8 cellular contexts compared by ENCODE assay signal in genomic region chr2:120680136-120680761, GRCh38. TPM values are rescaled to one million over a fixed set of nuclear protein-coding genes. Genes with fewer than 3 reads are reported as not detected.
DNase-seq lines count a peak whose midpoint lies in the region; ATAC-seq and TF ChIP-seq lines count a peak whose summit lies in the region.

No MANE protein-coding gene starts in this region.

- no peaks in the 10 kb centered on the region for H3K9me3 ChIP-seq in liver (ENCODE audit: control insufficient read depth in 4 of 4, low read length in 3 of 4)

- H3K27me3 Mint-ChIP-seq in chondrocyte (ENCODE audit: low read depth): peaks cover 20% of the 10 kb centered on the region

- H3K4me3 ChIP-seq in liver (ENCODE audit: low read depth in 1 of 3, low read length in 3 of 3): no peak overlapping the region

- H3K27ac Mint-ChIP-seq in chondrocyte (ENCODE audit: unreplicated experiment): no peak overlapping the region

- no peak overlapping the region for H3K4me3 Mint-ChIP-seq in chondrocyte (ENCODE audit: unreplicated experiment)

- ATAC-seq in HG03103 (IDR thresholded peaks at IDR 0.05; ENCODE audit: low read depth, unreplicated experiment) (peak; percentile 62), HG02588 (IDR thresholded peaks at IDR 0.05; ENCODE audit: unreplicated experiment) (no peak)

- peaks cover 22% of the 10 kb centered on the region for H3K4me1 Mint-ChIP-seq in chondrocyte (ENCODE audit: low read depth)

- DNase-seq in GM10266 (ENCODE audit: extremely low spot score) (peak; percentile 76), NCI-H345 treated with DMSO at 0.1 percent for 48 hours (lab: John Stamatoyannopoulos, UW; ENCODE audit: unreplicated experiment) (peak; percentile 55), chondrocyte (ENCODE audit: low spot score) (no peak)
- DNase-seq in activated CD4-positive, alpha-beta T cell treated with anti-CD3 and anti-CD28 coated beads for 24 hours (ENCODE audit: low read depth in 2 of 2): peak; percentile 67 to 74
- DNase-seq in stimulated activated CD4-positive, alpha-beta T cell treated with anti-CD3 and anti-CD28 coated beads, Interleukin-4, amount 100 ng/mL, for 24 hours: peak; percentile 76

- no peak overlapping the region for H3K27ac ChIP-seq in liver (ENCODE audit: low read depth in 1 of 2, low read length in 2 of 2)

- H3K9me3 Mint-ChIP-seq in chondrocyte (ENCODE audit: low read depth): no peaks in the 10 kb centered on the region

- WGBS in liver: 21% methylated on average over 15 of the region's 18 CpGs

- H3K4me1 ChIP-seq in liver (ENCODE audit: control insufficient read depth in 4 of 4, insufficient read depth in 4 of 4, low read length in 3 of 4): peaks cover 0 to 4% (median 3%) of the 10 kb centered on the region in 4 donors

- peak; percentile 74 for TF ChIP-seq CTCF in GM10266 (IDR thresholded peaks at IDR 0.05; ENCODE audit: control insufficient read depth, insufficient read depth, low read depth, missing control alignments)
- peak; percentile 76 for TF ChIP-seq CTCF in chondrocyte (IDR thresholded peaks at IDR 0.05)
- TF ChIP-seq CTCF in liver (IDR thresholded peaks at IDR 0.05; ENCODE audit: low read depth, low read length, missing input control): peak; percentile 79

- H3K9ac ChIP-seq in liver (ENCODE audit: low read depth in 1 of 2, low read length in 2 of 2): no peak overlapping the region

- H3K36me3 Mint-ChIP-seq in chondrocyte (ENCODE audit: low read depth): no peaks in the 10 kb centered on the region

- peak; percentile 84 to 91 for TF ChIP-seq RAD21 in liver (IDR thresholded peaks at IDR 0.05)

- H3K27me3 ChIP-seq in liver (ENCODE audit: control insufficient read depth in 4 of 4, insufficient read depth in 4 of 4, low read length in 3 of 4): peaks cover 0 to 2% (median 0%) of the 10 kb centered on the region in 4 donors

- H3K36me3 ChIP-seq in liver (ENCODE audit: control insufficient read depth in 4 of 4, insufficient read depth in 3 of 4, low read depth in 1 of 4, low read length in 3 of 4): no peaks in the 10 kb centered on the region

TF ChIP-seq in liver, 16 proteins besides CTCF, POLR2A, EP300 and RAD21:
- TF ChIP-seq FOXA1 (IDR thresholded peaks at IDR 0.05): no peak
- no peak for TF ChIP-seq TAF1 (conservative IDR thresholded peaks at IDR 0.05)
- TF ChIP-seq ZBTB33 (IDR thresholded peaks at IDR 0.05): no peak
- peak in 1 of 2 donors; percentile 30 for TF ChIP-seq GABPA (IDR thresholded peaks at IDR 0.05 in 1 of 2, conservative IDR thresholded peaks at IDR 0.05 in 1 of 2)
- TF ChIP-seq JUND (IDR thresholded peaks at IDR 0.05): no peak
- TF ChIP-seq ATF3 (IDR thresholded peaks at IDR 0.05): no peak
- no peak for TF ChIP-seq MAX (IDR thresholded peaks at IDR 0.05)
- TF ChIP-seq HNF4G (IDR thresholded peaks at IDR 0.05): no peak
- TF ChIP-seq REST (IDR thresholded peaks at IDR 0.05): no peak
- TF ChIP-seq FOXA2 (IDR thresholded peaks at IDR 0.05): no peak
- TF ChIP-seq NR2F2 (IDR thresholded peaks at IDR 0.05): no peak
- no peak for TF ChIP-seq YY1 (IDR thresholded peaks at IDR 0.05)
- TF ChIP-seq SP1 (IDR thresholded peaks at IDR 0.05): peak; percentile 17
- no peak for TF ChIP-seq EGR1 (IDR thresholded peaks at IDR 0.05; ENCODE audit: low read depth in 2 of 2)
- peak in 1 of 2 donors; percentile 69 for TF ChIP-seq RXRA (IDR thresholded peaks at IDR 0.05)
- TF ChIP-seq HNF4A (conservative IDR thresholded peaks at IDR 0.05): peak in 1 of 2 donors; percentile 45

RNA-seq across cellular contexts. Expression of gene GLI2, which starts 55.4 kb away (rescaled TPM):
- 31.1 to 37.0 TPM (median 36.0 TPM) in 3 replicates for total RNA-seq in chondrocyte
- under 1 TPM; 0.08 to 0.14 TPM for total RNA-seq in liver
- polyA plus RNA-seq in liver: under 1 TPM; 0.04 to 0.16 TPM

Comparison
In these comparisons a context has a peak if more than half of its experiments do, and no peak if none do; other contexts are left out.
1. RNA of gene GLI2, which starts 55.4 kb away (total RNA-seq): 31.1 to 37.0 TPM in chondrocyte; 0.08 to 0.14 TPM in liver; every median in the first group is over 10 times any median in the second.
2. Peak in every context shown above with its lines, with median percentiles within 50 percentile points of each other: CTCF ChIP-seq.